Comparison of ENCODE assay signal across 7 cellular contexts in genomic region chr1:31183927-31184554, GRCh38. TPM values are rescaled to one million over a fixed set of nuclear protein-coding genes. Genes with fewer than 3 reads are reported as not detected.
A peak's percentile ranks its signal among the peaks of the same experiment; 100 is the strongest.
DNase-seq lines count a peak whose midpoint lies in the region; ATAC-seq, FAIRE-seq and TF ChIP-seq lines count a peak whose summit lies in the region.

No MANE protein-coding gene starts in this region.

- H3K23ac ChIP-seq in mesenchymal stem cell (ENCODE audit: low read length in 2 of 2): no peak overlapping the region

- H3K4me3 ChIP-seq in bronchial epithelial cell (ENCODE audit: low read depth, low read length): no peak overlapping the region
- no peak overlapping the region for H3K4me3 ChIP-seq in mesenchymal stem cell (ENCODE audit: insufficient read depth in 1 of 2, low read depth in 1 of 2, low read length in 2 of 2)

- H2BK15ac ChIP-seq in mesenchymal stem cell (ENCODE audit: low read depth, poor library complexity, severe bottlenecking): no peak overlapping the region

- no peak overlapping the region for H4K91ac ChIP-seq in mesenchymal stem cell (ENCODE audit: low read length)

- peak; percentile 92 for TF ChIP-seq CTCF in bronchial epithelial cell (IDR thresholded peaks at IDR 0.05; ENCODE audit: insufficient read depth, low read length, severe bottlenecking)
- TF ChIP-seq CTCF in omental fat pad (IDR thresholded peaks at IDR 0.05): peak in 1 of 3 donors; percentile 15

- H3K4me2 ChIP-seq in mesenchymal stem cell (ENCODE audit: low read length, poor library complexity, severe bottlenecking): no peak overlapping the region

- H3K27ac ChIP-seq in mesenchymal stem cell (ENCODE audit: low read length, poor library complexity, severe bottlenecking): no peak overlapping the region

- H3K4ac ChIP-seq in mesenchymal stem cell (ENCODE audit: low read depth in 1 of 2, low read length in 2 of 2): no peak overlapping the region

- 23% methylated on average over 6 of the region's 6 CpGs for WGBS in mesenchymal stem cell

- no peak overlapping the region for H2AFZ ChIP-seq in mesenchymal stem cell (ENCODE audit: low read depth, low read length)

- H3K9me3 ChIP-seq in mesenchymal stem cell (ENCODE audit: control insufficient read depth, low read length): no peaks in the 10 kb centered on the region

- H2BK120ac ChIP-seq in mesenchymal stem cell (ENCODE audit: low read depth, low read length): no peak overlapping the region

- H3K4me1 ChIP-seq in mesenchymal stem cell (ENCODE audit: control insufficient read depth, insufficient read depth, low read depth, low read length): peaks cover 12% of the 10 kb centered on the region

- in situ Hi-C loops in KBM-7 (cut with MboI; ENCODE audit: low pct_unique_long_range_greater_than_20kb, low sequenced_read_pairs): no loop called here

- H3K27me3 ChIP-seq in bronchial epithelial cell (ENCODE audit: control insufficient read depth, insufficient read depth, low read length) (no peaks in the 10 kb centered on the region), mesenchymal stem cell (ENCODE audit: control insufficient read depth in 1 of 2, insufficient read depth in 1 of 2, low read length in 2 of 2) (peaks cover 38 to 51% of the 10 kb centered on the region in 2 experiments)

- H3K36me3 ChIP-seq in bronchial epithelial cell (ENCODE audit: control insufficient read depth, insufficient read depth, low read length): no peaks in the 10 kb centered on the region
- H3K36me3 ChIP-seq in mesenchymal stem cell (ENCODE audit: control insufficient read depth in 1 of 2, insufficient read depth in 2 of 2, low read depth in 1 of 2, low read length in 2 of 2): no peaks in the 10 kb centered on the region

- H3K14ac ChIP-seq in mesenchymal stem cell (ENCODE audit: low read length in 2 of 2): no peak overlapping the region

- no peak overlapping the region for H4K8ac ChIP-seq in mesenchymal stem cell (ENCODE audit: low read length)

- H3K9ac ChIP-seq in mesenchymal stem cell (ENCODE audit: low read length): no peak overlapping the region

- no peak for ATAC-seq in omental fat pad (ENCODE audit: low FRiP score)

- H3K79me1 ChIP-seq in mesenchymal stem cell (replicated peaks; ENCODE audit: low read length, poor library complexity, severe bottlenecking): no peaks in the 10 kb centered on the region

- no peak overlapping the region for H3K18ac ChIP-seq in mesenchymal stem cell (ENCODE audit: low read depth in 1 of 2, low read length in 2 of 2)

- no peak overlapping the region for H2AK5ac ChIP-seq in mesenchymal stem cell (ENCODE audit: low read length, severe bottlenecking)

- H2BK5ac ChIP-seq in mesenchymal stem cell (ENCODE audit: low read depth, low read length, poor library complexity, severe bottlenecking): no peak overlapping the region

- peak; percentile 33 for DNase-seq in EH (ENCODE audit: low read depth)
- DNase-seq in KBM-7: peak; percentile 63
- DNase-seq in RKO (ENCODE audit: low spot score): peak; percentile 27
- DNase-seq in bronchial epithelial cell (ENCODE audit: low read depth): peak; percentile 37
- DNase-seq in mesenchymal stem cell: peak; percentile 56
- DNase-seq in urothelium cell line (ENCODE audit: low spot score): peak; percentile 57
- DNase-seq in omental fat pad (ENCODE audit: low spot score): no peak

- FAIRE-seq in bronchial epithelial cell (lab: Jason Lieb, UNC) (no peak), urothelium cell line (lab: Jason Lieb, UNC) (no peak)

- no peak overlapping the region for H2BK12ac ChIP-seq in mesenchymal stem cell (ENCODE audit: low read length in 2 of 2)

RNA-seq across cellular contexts. Expression of gene NKAIN1, which starts 55.6 kb away (rescaled TPM):
- total RNA-seq in bronchial epithelial cell: under 0.01 TPM in 1 of 2 replicates, not detected in the other
- polyA plus RNA-seq in mesenchymal stem cell (2013, experiment 1 of 2): 0.01 TPM
- polyA plus RNA-seq in mesenchymal stem cell (2013, experiment 2 of 2): 0.04 TPM
- total RNA-seq in omental fat pad: not detected
